Comparison of ENCODE assay signal across 16 cellular contexts in the genomic region with DNA sequence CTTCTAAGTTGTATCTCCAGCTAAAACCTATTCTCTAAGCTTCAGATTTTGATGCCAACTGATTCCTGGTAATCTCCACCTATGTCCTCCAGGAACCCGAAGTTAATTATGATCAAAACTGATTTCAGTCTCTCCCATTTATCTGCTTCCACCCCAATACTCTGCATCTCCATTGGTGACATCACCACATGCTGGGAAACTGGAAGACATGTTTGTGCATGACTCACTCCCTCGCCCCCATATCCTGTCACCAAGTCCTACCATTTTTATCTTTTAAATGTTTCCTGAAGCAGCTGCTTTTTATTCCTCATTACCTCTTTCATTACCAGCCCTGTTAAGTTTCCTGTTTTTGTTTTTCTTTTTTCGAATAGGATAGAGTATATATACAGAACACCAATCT.
DNase-seq lines count a peak whose midpoint lies in the region; ATAC-seq, FAIRE-seq and TF ChIP-seq lines count a peak whose summit lies in the region.
"Had no signal": no experiment of that assay in that cellular context is flagged by ENCODE, and none has a peak within 500 bp of the region (broad histone marks: within the 10 kb centered on the region; RNA-seq: fewer than 3 reads in every experiment).

No MANE protein-coding gene starts in this region.

- 62 to 92% methylated on average over 1 to 2 of the region's 3 CpGs for WGBS in mesodermal cell (ENCODE audit: insufficient coverage in 2 of 2), 2 experiments

- H3K27me3 ChIP-seq in SJCRH30 = no peaks in the 10 kb centered on the region
- H3K27me3 ChIP-seq: adrenal gland, dorsolateral prefrontal cortex had no signal

- no peak overlapping the region for H3K27ac ChIP-seq in SJCRH30
- peak overlapping the region; percentile 54 for H3K27ac ChIP-seq in mesodermal cell (ENCODE audit: low read depth, low read length, severe bottlenecking)
- no peak overlapping the region for H3K27ac ChIP-seq in kidney (ENCODE audit: low read depth in 2 of 2, low read length in 2 of 2)
- H3K27ac ChIP-seq: adrenal gland had no signal

- H3K4me1 ChIP-seq in SJCRH30 = no peaks in the 10 kb centered on the region; the same call in 1 of the 2 replicates
- no peaks in the 10 kb centered on the region for H3K4me1 ChIP-seq in mesodermal cell (ENCODE audit: control insufficient read depth, insufficient read depth, low read length, poor library complexity, severe bottlenecking)
- H3K4me1 ChIP-seq in kidney (ENCODE audit: control insufficient read depth in 1 of 2, insufficient read depth in 1 of 2, low read depth in 1 of 2, low read length in 2 of 2) = no peaks in the 10 kb centered on the region
- H3K4me1 ChIP-seq: adrenal gland had no signal

- no peak overlapping the region for H3K4me3 ChIP-seq in SJCRH30
- H3K4me3 ChIP-seq in mesodermal cell (ENCODE audit: extremely low read depth, insufficient read depth, low read length, poor library complexity, severe bottlenecking) = no peak overlapping the region
- H3K4me3 ChIP-seq in kidney (ENCODE audit: low read length in 2 of 2) = no peak overlapping the region
- H3K4me3 ChIP-seq: adrenal gland, dorsolateral prefrontal cortex had no signal

- H3K9ac ChIP-seq in kidney (ENCODE audit: low read length in 2 of 2) = no peak overlapping the region

- no peak for TF ChIP-seq CTCF in kidney (IDR thresholded peaks at IDR 0.05; ENCODE audit: borderline replicate concordance, extremely low read depth, insufficient read depth)
- TF ChIP-seq CTCF in GM20000 (IDR thresholded peaks at IDR 0.05; ENCODE audit: extremely low read depth, missing control alignments) = no peak

- FAIRE-seq in kidney (lab: Jason Lieb, UNC) = no peak
- FAIRE-seq: H54 had no signal

- ATAC-seq in HG03280 (IDR thresholded peaks at IDR 0.05; ENCODE audit: unreplicated experiment) = no peak
- ATAC-seq: activated T-cell treated with anti-CD3 and anti-CD28 coated beads, Interleukin-2, amount 50 U/mL, for 72 hours had no signal

- in situ Hi-C loops in ACHN (cut with HindIII; ENCODE audit: low pct_ligation_motif_present, low pct_unique_long_range_greater_than_20kb, low sequenced_read_pairs) = no loop called here

- intact Hi-C loops in kidney (cut with DNase I) = no loop called here

- no peaks in the 10 kb centered on the region for H3K9me3 ChIP-seq in SJCRH30 (replicated peaks)
- no peaks in the 10 kb centered on the region for H3K9me3 ChIP-seq in mesodermal cell (ENCODE audit: control insufficient read depth, low read length)
- H3K9me3 ChIP-seq in kidney (ENCODE audit: control insufficient read depth in 1 of 2, low read length in 2 of 2) = no peaks in the 10 kb centered on the region
- H3K9me3 ChIP-seq: adrenal gland had no signal

- peak; percentile 69 for DNase-seq in EL
- DNase-seq in SJCRH30 = peak; percentile 7 to 16
- DNase-seq in dermis microvascular lymphatic vessel endothelial cell (ENCODE audit: low read depth in 2 of 2) = peak; percentile 21 to 32
- DNase-seq in kidney = no peak
- DNase-seq in GM20000 (ENCODE audit: low spot score) = no peak
- no peak for DNase-seq in ACHN
- DNase-seq: activated T-cell treated with anti-CD3 and anti-CD28 coated beads, Interleukin-2, amount 50 U/mL, for 72 hours; adrenal gland; NCI-H748 treated with DMSO at 0.1 percent for 48 hours; RPMI8226; stimulated activated CD4-positive, alpha-beta T cell treated with anti-CD3 and anti-CD28 coated beads, Interleukin-15, amount 100 ng/mL, for 24 hours; T-helper 2 cell had no signal

- H3K36me3 ChIP-seq in SJCRH30 = no peaks in the 10 kb centered on the region
- H3K36me3 ChIP-seq in mesodermal cell (ENCODE audit: control insufficient read depth, insufficient read depth, low read length) = no peaks in the 10 kb centered on the region
- no peaks in the 10 kb centered on the region for H3K36me3 ChIP-seq in kidney (ENCODE audit: control insufficient read depth in 1 of 2, insufficient read depth in 2 of 2, low read length in 2 of 2)
- H3K36me3 ChIP-seq: adrenal gland had no signal

Comparison
In these comparisons a context has a peak if more than half of its experiments do, and no peak if none do; other contexts are left out.
1. DNase-seq: peak in EL (single experiment), SJCRH30 (2 of 2) and dermis microvascular lymphatic vessel endothelial cell (2 of 2); none in kidney (single experiment), GM20000 (single experiment) and ACHN (single experiment).